ENCODE assay signal across 3 cellular contexts in the genomic region with DNA sequence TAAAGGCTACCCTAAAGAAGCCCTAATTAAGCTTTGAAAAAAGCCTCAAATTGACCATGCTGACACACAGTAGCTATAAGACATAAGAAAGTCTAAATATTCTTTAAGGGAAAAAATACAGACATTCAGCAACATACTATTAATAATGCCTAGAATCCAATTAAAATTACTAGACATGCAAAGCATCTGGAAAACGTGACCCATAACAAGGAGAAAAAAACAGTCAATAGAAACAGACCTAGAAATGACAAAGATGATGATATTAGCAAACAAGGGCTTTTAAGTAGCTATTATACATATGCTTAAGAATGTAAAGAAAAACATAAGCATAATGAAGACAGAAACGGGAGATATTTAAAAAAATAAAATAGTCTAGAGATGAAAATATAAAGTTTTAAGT.
"Had no signal": no experiment of that assay in that cellular context is flagged by ENCODE, and none has a peak within 500 bp of the region (broad histone marks: within the 10 kb centered on the region; RNA-seq: fewer than 3 reads in every experiment).

No MANE protein-coding gene starts in this region.

- ATAC-seq: GM12878 had no signal

- DNase-seq: GDM1, GF-D8 had no signal

- H3K4me3 ChIP-seq: GM12878 had no signal
